In genomic region chr3:30619318-30619717, GRCh38 we compare ENCODE assay signal across 20 cellular contexts. TPM values are rescaled to one million over a fixed set of nuclear protein-coding genes. Genes with fewer than 3 reads are reported as not detected.
DNase-seq lines count a peak whose midpoint lies in the region; ATAC-seq and TF ChIP-seq lines count a peak whose summit lies in the region.
"Had no signal": no experiment of that assay in that cellular context is flagged by ENCODE, and none has a peak within 500 bp of the region (broad histone marks: within the 10 kb centered on the region; RNA-seq: fewer than 3 reads in every experiment).

No MANE protein-coding gene starts in this region.

- no peaks in the 10 kb centered on the region for H3K27me3 Mint-ChIP-seq in T-helper 17 cell
- H3K27me3 Mint-ChIP-seq in effector memory CD8-positive, alpha-beta T cell = no peaks in the 10 kb centered on the region

- intact Hi-C loops in right cardiac atrium (cut with DNase I) (loop anchor here in 2 of 4 donors (10.0 kb wide), 1 partner anchor 65 kb away; no protein-coding TSS in a partner anchor), left ventricle myocardium superior (cut with micrococcal nuclease) (no loop called here), vagina (cut with DNase I) (loop anchor here (10.0 kb wide), 1 partner anchor 65 kb away; no protein-coding TSS in a partner anchor), adrenal gland (cut with DNase I) (loop anchor here in 1 of 2 donors (10.0 kb wide), 1 partner anchor 75 kb away; no protein-coding TSS in a partner anchor)

- ATAC-seq in right cardiac atrium = no peak
- ATAC-seq in left ventricle myocardium superior = no peak
- ATAC-seq in T-helper 17 cell = no peak
- ATAC-seq in effector memory CD8-positive, alpha-beta T cell (replicated peaks) = no peak
- ATAC-seq: lower lobe of right lung, psoas muscle had no signal

- H3K36me3 ChIP-seq in vagina (no peaks in the 10 kb centered on the region), adrenal gland (replicated peaks in 1 of 2) (no peaks in the 10 kb centered on the region)

- DNase-seq in right cardiac atrium (no peak), left ventricle myocardium superior (no peak), T-helper 17 cell (no peak), vagina (ENCODE audit: extremely low spot score in 2 of 2) (no peak), adrenal gland (no peak), GM13976 (ENCODE audit: low spot score) (no peak), activated gamma-delta T cell (lab: John Stamatoyannopoulos, UW) (no peak)
- no peak for DNase-seq in effector memory CD8-positive, alpha-beta T cell
- DNase-seq: AML-193; amniotic stem cell; DMS79 treated with DMSO at 0.1 percent for 48 hours; erythroblast; lower lobe of right lung; NCI-H187; NCI-H510A; psoas muscle; SJCRH30; stimulated activated CD4-positive, alpha-beta T cell treated with anti-CD3 and anti-CD28 coated beads, Interleukin-15, amount 100 ng/mL, for 24 hours; substantia nigra had no signal

- no peak overlapping the region for H3K4me3 ChIP-seq in right cardiac atrium (ENCODE audit: low read length)
- no peak overlapping the region for H3K4me3 ChIP-seq in vagina
- peak overlapping the region in 1 of 4 donors; percentile 0 for H3K4me3 ChIP-seq in adrenal gland
- H3K4me3 ChIP-seq: lower lobe of right lung, psoas muscle, SJCRH30 had no signal

- WGBS in right cardiac atrium = 87% methylated on average over 1 of the region's 1 CpG
- 69 to 100% (median 89%) methylated on average over 1 of the region's 1 CpG for WGBS in adrenal gland, 4 donors

- H3K4me1 Mint-ChIP-seq in T-helper 17 cell = peaks cover 65% of the 10 kb centered on the region
- H3K4me1 Mint-ChIP-seq in effector memory CD8-positive, alpha-beta T cell (ENCODE audit: low read depth in 2 of 2) = peaks cover 66 to 89% of the 10 kb centered on the region in 2 donors

- H3K27ac ChIP-seq in right cardiac atrium (ENCODE audit: low read length) (peak overlapping the region; percentile 8), vagina (peak overlapping the region; percentile 5), adrenal gland (peak overlapping the region in 2 of 5 donors; percentile 1 to 29)
- H3K27ac ChIP-seq: psoas muscle, SJCRH30 had no signal

- in situ Hi-C loops in GM13976 (cut with MboI; ENCODE audit: low sequenced_read_pairs, unreplicated experiment) = no loop called here

- no peak for TF ChIP-seq CTCF in vagina (IDR thresholded peaks at IDR 0.05)
- no peak for TF ChIP-seq CTCF in adrenal gland (IDR thresholded peaks at IDR 0.05)
- no peak for TF ChIP-seq CTCF in GM13976 (IDR thresholded peaks at IDR 0.05; ENCODE audit: borderline replicate concordance, control extremely low read depth, extremely low read depth, insufficient read depth, missing control alignments)

- H3K27ac Mint-ChIP-seq in T-helper 17 cell = peak overlapping the region; percentile 99
- peak overlapping the region; percentile 66 to 88 for H3K27ac Mint-ChIP-seq in effector memory CD8-positive, alpha-beta T cell

- no peaks in the 10 kb centered on the region for H3K27me3 ChIP-seq in right cardiac atrium (ENCODE audit: control insufficient read depth, insufficient read depth)
- no peaks in the 10 kb centered on the region for H3K27me3 ChIP-seq in vagina
- no peaks in the 10 kb centered on the region for H3K27me3 ChIP-seq in adrenal gland
- H3K27me3 ChIP-seq: SJCRH30 had no signal

- H3K9me3 ChIP-seq in right cardiac atrium (ENCODE audit: control insufficient read depth, low read length) = no peaks in the 10 kb centered on the region
- no peaks in the 10 kb centered on the region for H3K9me3 ChIP-seq in T-helper 17 cell (ENCODE audit: control insufficient read depth, low read length, poor library complexity, severe bottlenecking)
- no peaks in the 10 kb centered on the region for H3K9me3 ChIP-seq in vagina
- H3K9me3 ChIP-seq in adrenal gland (replicated peaks in 1 of 3) = no peaks in the 10 kb centered on the region
- H3K9me3 ChIP-seq: lower lobe of right lung, psoas muscle, SJCRH30 had no signal

- H3K36me3 Mint-ChIP-seq in T-helper 17 cell (ENCODE audit: low read depth) = peaks cover 4% of the 10 kb centered on the region
- peaks cover 40% of the 10 kb centered on the region for H3K36me3 Mint-ChIP-seq in effector memory CD8-positive, alpha-beta T cell (ENCODE audit: insufficient read depth)

- H3K4me1 ChIP-seq in right cardiac atrium (ENCODE audit: control insufficient read depth, insufficient read depth, low read length) (peaks cover 16% of the 10 kb centered on the region), vagina (peaks cover 86% of the 10 kb centered on the region), adrenal gland (replicated peaks in 1 of 2) (peaks cover 46 to 95% of the 10 kb centered on the region in 2 donors)
- H3K4me1 ChIP-seq: SJCRH30 had no signal

- H3K4me3 Mint-ChIP-seq in T-helper 17 cell = peak overlapping the region; percentile 64
- peak overlapping the region; percentile 68 to 77 for H3K4me3 Mint-ChIP-seq in effector memory CD8-positive, alpha-beta T cell
- H3K4me3 Mint-ChIP-seq: nephron had no signal

- H3K9me3 Mint-ChIP-seq in effector memory CD8-positive, alpha-beta T cell = no peaks in the 10 kb centered on the region
- H3K9me3 Mint-ChIP-seq: nephron had no signal

- TF ChIP-seq POLR2A in vagina (IDR thresholded peaks at IDR 0.05) (no peak), adrenal gland (IDR thresholded peaks at IDR 0.05) (no peak)

RNA-seq across cellular contexts. Expression of gene TGFBR2, which starts 12.9 kb away (rescaled TPM):
- total RNA-seq in right cardiac atrium (100 to 1,000 TPM; 196 to 255 (median 212) TPM), left ventricle myocardium superior (175 TPM), T-helper 17 cell (10 to 100 TPM; 58.4 to 74.5 TPM), vagina (176 TPM), adrenal gland (100 to 1,000 TPM; 142 to 296 (median 178) TPM)
- polyA plus RNA-seq in right cardiac atrium (77.7 TPM), adrenal gland (100 to 1,000 TPM in 1 of 3 donors, 10 to 100 TPM in 2; 19.1 to 128 (median 20.8) TPM)
